Comparison of ENCODE assay signal across 17 cellular contexts in the genomic region with DNA sequence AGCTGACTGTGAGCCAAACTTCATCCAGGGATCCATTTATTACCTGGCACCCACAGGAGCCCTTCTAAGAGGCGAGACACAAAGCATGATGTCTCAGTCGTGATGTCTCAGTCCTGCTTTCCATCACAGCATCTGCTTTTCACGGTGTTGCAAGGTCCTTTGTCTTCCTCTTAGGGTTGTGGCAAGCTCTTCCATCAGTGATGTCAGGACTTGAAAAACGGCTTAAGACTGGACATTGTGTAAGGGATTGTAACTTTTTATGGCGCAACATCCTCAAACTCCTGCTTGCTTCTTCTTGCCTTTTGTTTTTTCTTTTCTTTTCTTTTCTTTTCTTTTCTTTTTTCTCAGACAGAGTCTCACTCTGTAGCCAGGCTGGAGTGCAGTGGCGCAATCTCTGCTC.
A peak's percentile ranks its signal among the peaks of the same experiment; 100 is the strongest.
DNase-seq lines count a peak whose midpoint lies in the region; ATAC-seq, FAIRE-seq and TF ChIP-seq lines count a peak whose summit lies in the region.
"Had no signal": no experiment of that assay in that cellular context is flagged by ENCODE, and none has a peak within 500 bp of the region (broad histone marks: within the 10 kb centered on the region; RNA-seq: fewer than 3 reads in every experiment).

No MANE protein-coding gene starts in this region.

- peaks cover 0 to 9% of the 10 kb centered on the region in 2 donors for H3K4me1 ChIP-seq in ascending aorta

- TF ChIP-seq CTCF in bronchial epithelial cell (IDR thresholded peaks at IDR 0.05; ENCODE audit: insufficient read depth, low read length, severe bottlenecking) (no peak), ascending aorta (IDR thresholded peaks at IDR 0.05) (no peak)

- ATAC-seq in GM18511 (IDR thresholded peaks at IDR 0.05; ENCODE audit: unreplicated experiment), result no peak

- H3K4me3 ChIP-seq in bronchial epithelial cell (ENCODE audit: low read depth, low read length), result no peak overlapping the region
- no peak overlapping the region for H3K4me3 ChIP-seq in ascending aorta
- H3K4me3 ChIP-seq: SK-N-MC had no signal

- H3K36me3 ChIP-seq in bronchial epithelial cell (ENCODE audit: control insufficient read depth, insufficient read depth, low read length), result no peaks in the 10 kb centered on the region
- H3K36me3 ChIP-seq in ascending aorta, result no peaks in the 10 kb centered on the region

- H3K9me3 ChIP-seq in ascending aorta, result no peaks in the 10 kb centered on the region

- peak; percentile 7 for FAIRE-seq in bronchial epithelial cell (lab: Jason Lieb, UNC)
- FAIRE-seq: H1 had no signal

- DNase-seq in AML-193 (lab: John Stamatoyannopoulos, UW) (peak; percentile 7 to 26), NOMO-1 (lab: John Stamatoyannopoulos, UW; ENCODE audit: unreplicated experiment in 2 of 2) (peak; percentile 14 to 27), bronchial epithelial cell (ENCODE audit: low read depth) (no peak), iris pigment epithelial cell (ENCODE audit: low read depth) (peak; percentile 31), ascending aorta (ENCODE audit: low spot score in 2 of 2) (no peak), GM19238 (ENCODE audit: insufficient read length, low spot score) (no peak)
- DNase-seq: ACHN, HFFc6, KBM-7, NCI-H1417 treated with DMSO at 0.1 percent for 48 hours, NCI-H2029, NCI-H2171 treated with DMSO at 0.1 percent for 48 hours, NCI-H510A, NCI-H82 had no signal

- H3K27ac ChIP-seq in ascending aorta, result no peak overlapping the region
- H3K27ac ChIP-seq: SK-N-MC had no signal

- H3K27me3 ChIP-seq in bronchial epithelial cell (ENCODE audit: control insufficient read depth, insufficient read depth, low read length) (no peaks in the 10 kb centered on the region), ascending aorta (no peaks in the 10 kb centered on the region)

- intact Hi-C loops in ascending aorta (cut with DNase I), result no loop called here

Comparison
In these comparisons a context has a peak if more than half of its experiments do, and no peak if none do; other contexts are left out.
1. DNase-seq: peak in AML-193 (2 of 2), NOMO-1 (2 of 2) and iris pigment epithelial cell (single experiment); none in bronchial epithelial cell (single experiment), ascending aorta (0 of 2) and GM19238 (single experiment).